ENCODE assay signal across 10 cellular contexts in genomic region chr1:114126696-114127095, GRCh38. TPM values are rescaled to one million over a fixed set of nuclear protein-coding genes. Genes with fewer than 3 reads are reported as not detected.
DNase-seq lines count a peak whose midpoint lies in the region; ATAC-seq and TF ChIP-seq lines count a peak whose summit lies in the region.
"Had no signal": no experiment of that assay in that cellular context is flagged by ENCODE, and none has a peak within 500 bp of the region (broad histone marks: within the 10 kb centered on the region; RNA-seq: fewer than 3 reads in every experiment).

No MANE protein-coding gene starts in this region.

- H3K4me3 Mint-ChIP-seq in activated CD4-positive, alpha-beta T cell treated with anti-CD3 and anti-CD28 coated beads, Interleukin-2, amount 10 ng/mL, durations not matched to agents 24 days and 14 days = no peak overlapping the region

- H3K27me3 Mint-ChIP-seq in activated CD4-positive, alpha-beta T cell treated with anti-CD3 and anti-CD28 coated beads, Interleukin-2, amount 10 ng/mL, durations not matched to agents 24 days and 14 days = peaks cover 9% of the 10 kb centered on the region

- H3K4me1 ChIP-seq in ascending aorta (no peaks in the 10 kb centered on the region), prostate gland (replicated peaks) (no peaks in the 10 kb centered on the region)

- no peak overlapping the region for H3K27ac Mint-ChIP-seq in activated CD4-positive, alpha-beta T cell treated with anti-CD3 and anti-CD28 coated beads, Interleukin-2, amount 10 ng/mL, durations not matched to agents 24 days and 14 days

- no peaks in the 10 kb centered on the region for H3K36me3 Mint-ChIP-seq in activated CD4-positive, alpha-beta T cell treated with anti-CD3 and anti-CD28 coated beads, Interleukin-2, amount 10 ng/mL, durations not matched to agents 24 days and 14 days (ENCODE audit: low read depth)

- H3K9me3 Mint-ChIP-seq in activated CD4-positive, alpha-beta T cell treated with anti-CD3 and anti-CD28 coated beads, Interleukin-2, amount 10 ng/mL, durations not matched to agents 24 days and 14 days = peaks cover 4% of the 10 kb centered on the region

- TF ChIP-seq POLR2A in prostate gland (IDR thresholded peaks at IDR 0.05) = no peak

- H3K9me3 ChIP-seq in ascending aorta (no peaks in the 10 kb centered on the region), prostate gland (no peaks in the 10 kb centered on the region)
- H3K9me3 ChIP-seq: ovary, SK-N-SH had no signal

- CTCF ChIA-PET in RWPE1 (lab: Yijun Ruan, JAX) = no interaction called here

- WGBS in prostate gland = 81% methylated on average over 5 of the region's 5 CpGs

- H3K36me3 ChIP-seq in ascending aorta = no peaks in the 10 kb centered on the region
- H3K36me3 ChIP-seq in prostate gland = no peaks in the 10 kb centered on the region
- H3K36me3 ChIP-seq: ovary had no signal

- DNase-seq in medulla oblongata (ENCODE audit: extremely low spot score) (peak; percentile 84), ascending aorta (ENCODE audit: low spot score in 2 of 2) (no peak), prostate gland (ENCODE audit: low spot score) (no peak), RWPE1 (ENCODE audit: low spot score) (no peak)
- no peak for DNase-seq in activated CD4-positive, alpha-beta T cell treated with anti-CD3 and anti-CD28 coated beads, Interleukin-2, amount 10 ng/mL, durations not matched to agents 24 days and 14 days
- DNase-seq: ovary, SK-N-SH had no signal

- intact Hi-C loops in ascending aorta (cut with DNase I) (no loop called here), prostate gland (cut with DNase I) (no loop called here)
- intact Hi-C loops in activated CD4-positive, alpha-beta T cell treated with anti-CD3 and anti-CD28 coated beads, Interleukin-2, amount 10 ng/mL, durations not matched to agents 24 days and 14 days (cut with micrococcal nuclease) = no loop called here

- POLR2A ChIA-PET in RWPE1 (lab: Yijun Ruan, JAX; ENCODE audit: low non-redundant PET) = no interaction called here

- H3K27ac ChIP-seq in ascending aorta (no peak overlapping the region), prostate gland (no peak overlapping the region), RWPE1 (no peak overlapping the region)
- H3K27ac ChIP-seq: ovary had no signal

- TF ChIP-seq CTCF in ascending aorta (IDR thresholded peaks at IDR 0.05) (no peak), prostate gland (IDR thresholded peaks at IDR 0.05) (no peak), RWPE1 (conservative IDR thresholded peaks at IDR 0.05; ENCODE audit: low read depth) (no peak)

- ATAC-seq in GM18502 (IDR thresholded peaks at IDR 0.05; ENCODE audit: poor library complexity, unreplicated experiment) (peak; percentile 90), GM21529 (IDR thresholded peaks at IDR 0.05; ENCODE audit: unreplicated experiment) (peak; percentile 79), HG03565 (IDR thresholded peaks at IDR 0.05; ENCODE audit: unreplicated experiment) (peak; percentile 61)

- peaks cover 5% of the 10 kb centered on the region for H3K4me1 Mint-ChIP-seq in activated CD4-positive, alpha-beta T cell treated with anti-CD3 and anti-CD28 coated beads, Interleukin-2, amount 10 ng/mL, durations not matched to agents 24 days and 14 days

- H3K4me3 ChIP-seq in ascending aorta (no peak overlapping the region), prostate gland (no peak overlapping the region)
- H3K4me3 ChIP-seq: ovary had no signal

- H3K27me3 ChIP-seq in ascending aorta = no peaks in the 10 kb centered on the region
- no peaks in the 10 kb centered on the region for H3K27me3 ChIP-seq in prostate gland (replicated peaks; ENCODE audit: insufficient read depth)
- H3K27me3 ChIP-seq: ovary had no signal

RNA-seq across cellular contexts. Expression of gene SYT6, which starts 27.0 kb away (rescaled TPM):
- total RNA-seq in ascending aorta (not detected), prostate gland (1 to 10 TPM in 1 of 2 donors, not detected in 1; 1.6 TPM)
- not detected in 2 replicates for total RNA-seq in activated CD4-positive, alpha-beta T cell treated with anti-CD3 and anti-CD28 coated beads, Interleukin-2, amount 10 ng/mL, durations not matched to agents 24 days and 14 days
